Comparison of ENCODE assay signal across 31 cellular contexts in genomic region chr6:49841424-49841823, GRCh38. TPM values are rescaled to one million over a fixed set of nuclear protein-coding genes. Genes with fewer than 3 reads are reported as not detected.
"Had no signal": no experiment of that assay in that cellular context is flagged by ENCODE, and none has a peak within 500 bp of the region (broad histone marks: within the 10 kb centered on the region; RNA-seq: fewer than 3 reads in every experiment).

No MANE protein-coding gene starts in this region.

- H3K4me3 ChIP-seq: ascending aorta, breast epithelium, coronary artery, dorsolateral prefrontal cortex, esophagus muscularis mucosa, gastroesophageal sphincter, heart right ventricle had no signal

- DNase-seq: activated CD4-positive, alpha-beta memory T cell treated with anti-CD3 and anti-CD28 coated beads, Interleukin-2, amount 10 ng/mL, durations not matched to agents 7 days and 5 days; activated CD4-positive, alpha-beta T cell treated with anti-CD3 and anti-CD28 coated beads for 1 hour; activated CD4-positive, alpha-beta T cell treated with anti-CD3 and anti-CD28 coated beads for 4 hours; activated CD4-positive, alpha-beta T cell treated with anti-CD3 and anti-CD28 coated beads, Interleukin-2, amount 10 ng/mL, durations not matched to agents 7 days and 5 days; activated CD4-positive, alpha-beta T cell treated with anti-CD3 and anti-CD28 coated beads, Interleukin-2, amount 50 U/mL, for 4 hours; activated CD8-positive, alpha-beta memory T cell treated with anti-CD3 and anti-CD28 coated beads, Interleukin-2, amount 50 U/mL, for 48 hours; activated gamma-delta T cell; activated naive CD4-positive, alpha-beta T cell; activated naive CD4-positive, alpha-beta T cell treated with anti-CD3 and anti-CD28 coated beads, Interleukin-2, amount 10 ng/mL, durations not matched to agents 7 days and 5 days; activated naive CD8-positive, alpha-beta T cell treated with anti-CD3 and anti-CD28 coated beads, Interleukin-2, amount 10 ng/mL, durations not matched to agents 7 days and 5 days; activated T-cell treated with anti-CD3 and anti-CD28 coated beads for 4 hours; activated T-cell treated with anti-CD3 and anti-CD28 coated beads, Interleukin-2, amount 50 U/mL, for 24 hours; activated T-cell treated with anti-CD3 and anti-CD28 coated beads, Interleukin-2, amount 50 U/mL, for 72 hours; dorsolateral prefrontal cortex; effector memory CD8-positive, alpha-beta T cell; foreskin melanocyte; heart right ventricle; T-helper 2 cell had no signal

- H3K9me3 ChIP-seq: ascending aorta, breast epithelium, esophagus muscularis mucosa, gastroesophageal sphincter, heart right ventricle had no signal

- H3K36me3 ChIP-seq: ascending aorta, breast epithelium, esophagus muscularis mucosa, gastroesophageal sphincter, heart right ventricle had no signal

- ATAC-seq: activated naive CD4-positive, alpha-beta T cell treated with anti-CD3 and anti-CD28 coated beads, Interleukin-2, amount 50 U/mL, for 72 hours; activated T-cell treated with anti-CD3 and anti-CD28 coated beads, Interleukin-2, amount 50 U/mL, for 72 hours; effector memory CD8-positive, alpha-beta T cell; gastroesophageal sphincter; heart right ventricle; WTC11 had no signal

- H3K27me3 ChIP-seq: ascending aorta, breast epithelium, esophagus muscularis mucosa, gastroesophageal sphincter had no signal

- H3K27ac ChIP-seq: ascending aorta, breast epithelium, coronary artery, dorsolateral prefrontal cortex, esophagus muscularis mucosa, gastroesophageal sphincter, heart right ventricle, VCaP had no signal

- H3K4me1 ChIP-seq: ascending aorta, breast epithelium, esophagus muscularis mucosa, gastroesophageal sphincter, heart right ventricle had no signal

RNA-seq across cellular contexts. Expression of gene CRISP1, which starts 24.9 kb away (rescaled TPM):
- total RNA-seq: activated CD4-positive, alpha-beta memory T cell treated with anti-CD3 and anti-CD28 coated beads, Interleukin-2, amount 10 ng/mL, durations not matched to agents 7 days and 5 days; activated CD4-positive, alpha-beta T cell treated with anti-CD3 and anti-CD28 coated beads, Interleukin-2, amount 10 ng/mL, durations not matched to agents 7 days and 5 days; activated naive CD4-positive, alpha-beta T cell treated with anti-CD3 and anti-CD28 coated beads, Interleukin-2, amount 50 U/mL, for 72 hours; activated naive CD8-positive, alpha-beta T cell treated with anti-CD3 and anti-CD28 coated beads, Interleukin-2, amount 10 ng/mL, durations not matched to agents 7 days and 5 days; activated T-cell treated with anti-CD3 and anti-CD28 coated beads, Interleukin-2, amount 50 U/mL, for 72 hours; ascending aorta; breast epithelium; cardiac septum; cerebellum; dorsolateral prefrontal cortex; epithelial cell of proximal tubule; esophagus muscularis mucosa; gastroesophageal sphincter; glomerular endothelial cell; heart right ventricle; T-helper 1 cell treated with Interleukin-12 subunit alpha and Interleukin-12 subunit beta and Interleukin-4 antibody, amounts not matched to agents 30 ng/mL and 1 ng/mL, for 36 hours; WTC11 had no signal
- polyA plus RNA-seq: heart right ventricle had no signal

RNA-seq across cellular contexts. Expression of gene PGK2, which starts 54.3 kb away (rescaled TPM):
- total RNA-seq: activated CD4-positive, alpha-beta memory T cell treated with anti-CD3 and anti-CD28 coated beads, Interleukin-2, amount 10 ng/mL, durations not matched to agents 7 days and 5 days; activated CD4-positive, alpha-beta T cell treated with anti-CD3 and anti-CD28 coated beads, Interleukin-2, amount 10 ng/mL, durations not matched to agents 7 days and 5 days; activated naive CD4-positive, alpha-beta T cell treated with anti-CD3 and anti-CD28 coated beads, Interleukin-2, amount 50 U/mL, for 72 hours; activated naive CD8-positive, alpha-beta T cell treated with anti-CD3 and anti-CD28 coated beads, Interleukin-2, amount 10 ng/mL, durations not matched to agents 7 days and 5 days; activated T-cell treated with anti-CD3 and anti-CD28 coated beads, Interleukin-2, amount 50 U/mL, for 72 hours; ascending aorta; breast epithelium; cardiac septum; cerebellum; dorsolateral prefrontal cortex; epithelial cell of proximal tubule; esophagus muscularis mucosa; gastroesophageal sphincter; glomerular endothelial cell; heart right ventricle; T-helper 1 cell treated with Interleukin-12 subunit alpha and Interleukin-12 subunit beta and Interleukin-4 antibody, amounts not matched to agents 30 ng/mL and 1 ng/mL, for 36 hours; WTC11 had no signal
- polyA plus RNA-seq: heart right ventricle had no signal
